In the genomic region with DNA sequence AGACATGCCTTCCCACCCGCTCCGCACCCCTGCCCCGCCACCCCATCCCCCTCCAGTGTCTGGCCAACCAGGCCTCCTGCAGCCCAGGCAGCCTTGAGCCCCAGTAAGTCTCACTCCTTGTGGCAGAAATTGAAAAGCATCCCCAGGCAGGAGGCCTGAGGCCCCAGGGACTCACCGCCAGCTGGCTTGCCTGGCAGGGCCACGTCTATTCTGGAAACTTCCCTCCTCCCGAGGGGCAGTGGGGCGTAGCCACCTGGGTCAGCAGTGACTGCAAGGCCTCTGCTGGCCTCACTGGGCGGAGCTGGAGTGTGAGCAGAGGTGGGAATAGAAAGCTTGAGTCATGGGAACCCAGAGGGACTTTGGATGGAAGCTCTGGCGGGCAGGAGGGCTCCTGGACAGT, we compare ENCODE assay signal across 24 cellular contexts. TPM values are rescaled to one million over a fixed set of nuclear protein-coding genes. Genes with fewer than 3 reads are reported as not detected.
A peak's percentile ranks its signal among the peaks of the same experiment; 100 is the strongest.
DNase-seq lines count a peak whose midpoint lies in the region; ATAC-seq and TF ChIP-seq lines count a peak whose summit lies in the region.
"Had no signal": no experiment of that assay in that cellular context is flagged by ENCODE, and none has a peak within 500 bp of the region (broad histone marks: within the 10 kb centered on the region; RNA-seq: fewer than 3 reads in every experiment).

No MANE protein-coding gene starts in this region.

- POLR2A ChIA-PET in WTC11 (lab: Charles Lee): interaction anchor here (0.5 to 0.6 kb wide), 2 partner anchors 12 to 287 kb away, joined by 3 to 6 read pairs; no protein-coding TSS in a partner anchor

- H3K4me3 Mint-ChIP-seq in WTC11 (no peak overlapping the region), nephron progenitor cell (no peak overlapping the region)
- H3K4me3 Mint-ChIP-seq: activated naive CD8-positive, alpha-beta T cell; effector memory CD8-positive, alpha-beta T cell; memory B cell had no signal

- peaks cover 12% of the 10 kb centered on the region for H3K4me1 ChIP-seq in left ventricle myocardium inferior
- peaks cover 0 to 25% of the 10 kb centered on the region in 2 donors for H3K4me1 ChIP-seq in uterus
- H3K4me1 ChIP-seq: Peyer's patch had no signal

- H3K4me1 Mint-ChIP-seq in WTC11: peaks cover 13% of the 10 kb centered on the region
- H3K4me1 Mint-ChIP-seq in nephron progenitor cell: peaks cover 84% of the 10 kb centered on the region
- H3K4me1 Mint-ChIP-seq: memory B cell had no signal

- no peaks in the 10 kb centered on the region for H3K36me3 ChIP-seq in left ventricle myocardium inferior
- no peaks in the 10 kb centered on the region for H3K36me3 ChIP-seq in uterus
- H3K36me3 ChIP-seq: esophagus muscularis mucosa, gastrocnemius medialis, Peyer's patch had no signal

- no peaks in the 10 kb centered on the region for H3K36me3 Mint-ChIP-seq in WTC11
- no peaks in the 10 kb centered on the region for H3K36me3 Mint-ChIP-seq in nephron progenitor cell (ENCODE audit: low read depth)
- H3K36me3 Mint-ChIP-seq: activated naive CD8-positive, alpha-beta T cell; memory B cell had no signal

- H3K27me3 ChIP-seq in left ventricle myocardium inferior (ENCODE audit: low read depth) (no peaks in the 10 kb centered on the region), uterus (no peaks in the 10 kb centered on the region)
- H3K27me3 ChIP-seq: esophagus muscularis mucosa, gastrocnemius medialis, Peyer's patch had no signal

- CTCF ChIA-PET in WTC11 (lab: Charles Lee): interaction anchor here (0.8 to 1.9 kb wide), 5 partner anchors 53 to 185 kb away, joined by 3 to 10 read pairs (median 4); no protein-coding TSS in a partner anchor

- TF ChIP-seq CTCF in left ventricle myocardium inferior (IDR thresholded peaks at IDR 0.05; ENCODE audit: borderline replicate concordance): no peak
- no peak for TF ChIP-seq CTCF in WTC11 (IDR thresholded peaks at IDR 0.05)
- TF ChIP-seq CTCF in nephron progenitor cell (IDR thresholded peaks at IDR 0.05): no peak
- TF ChIP-seq CTCF in uterus (IDR thresholded peaks at IDR 0.05): no peak

- TF ChIP-seq POLR2A in uterus (IDR thresholded peaks at IDR 0.05): no peak

- DNase-seq in left ventricle myocardium inferior: no peak
- DNase-seq in Right ventricle myocardium inferior (ENCODE audit: missing footprints): no peak
- no peak for DNase-seq in WTC11 (ENCODE audit: low spot score)
- peak; percentile 45 for DNase-seq in nephron progenitor cell
- DNase-seq in uterus: peak in 1 of 2 donors; percentile 39
- no peak for DNase-seq in Kasumi-1 (lab: John Stamatoyannopoulos, UW)
- DNase-seq in GM03348 (ENCODE audit: low spot score): no peak
- DNase-seq in cerebellar nuclear complex (lab: John Stamatoyannopoulos, UW): no peak
- DNase-seq: activated CD8-positive, alpha-beta memory T cell treated with anti-CD3 and anti-CD28 coated beads, Interleukin-2, amount 50 U/mL, for 4 hours; C1 segment of cervical spinal cord; effector memory CD8-positive, alpha-beta T cell; gastrocnemius medialis; islet precursor cell; NCI-H1105; NCI-H2081 treated with DMSO at 0.1 percent for 48 hours; occipital lobe; Peyer's patch; SK-N-SH; stimulated activated CD8-positive, alpha-beta memory T cell treated with anti-CD3 and anti-CD28 coated beads, Interleukin-4, amount 100 ng/mL, for 48 hours had no signal

- peak overlapping the region; percentile 68; the same call in 1 of the 2 replicates for H3K27ac Mint-ChIP-seq in WTC11
- no peak overlapping the region for H3K27ac Mint-ChIP-seq in nephron progenitor cell
- H3K27ac Mint-ChIP-seq: activated naive CD8-positive, alpha-beta T cell; activated T-helper 2 cell treated with anti-CD3 and anti-CD28 coated beads, Interferon-gamma antibody, Interleukin-2, Interleukin-4, amounts not matched to agents 10 μg/mL and 5 μg/mL and 100 μg/mL, durations not matched to agents 14 hours and 24 hours and 36 hours; effector memory CD8-positive, alpha-beta T cell; memory B cell had no signal

- H3K9me3 Mint-ChIP-seq in WTC11 (no peaks in the 10 kb centered on the region), nephron progenitor cell (no peaks in the 10 kb centered on the region)
- H3K9me3 Mint-ChIP-seq: activated T-helper 2 cell treated with anti-CD3 and anti-CD28 coated beads, Interferon-gamma antibody, Interleukin-2, Interleukin-4, amounts not matched to agents 10 μg/mL and 5 μg/mL and 100 μg/mL, durations not matched to agents 14 hours and 24 hours and 36 hours; effector memory CD8-positive, alpha-beta T cell; memory B cell had no signal

- ATAC-seq in Right ventricle myocardium inferior (no peak), WTC11 (no peak)
- ATAC-seq: effector memory CD8-positive, alpha-beta T cell; gastrocnemius medialis had no signal

- H3K27me3 Mint-ChIP-seq in WTC11 (ENCODE audit: low read depth) (no peaks in the 10 kb centered on the region), nephron progenitor cell (ENCODE audit: low read depth, poor library complexity) (peaks cover 6% of the 10 kb centered on the region)
- H3K27me3 Mint-ChIP-seq: activated naive CD8-positive, alpha-beta T cell had no signal

- intact Hi-C loops in left ventricle myocardium inferior (cut with micrococcal nuclease): no loop called here
- intact Hi-C loops in Right ventricle myocardium inferior (cut with DNase I): no loop called here
- intact Hi-C loops in uterus (cut with DNase I; ENCODE audit: low total_unique reads): no loop called here

- H3K4me3 ChIP-seq in left ventricle myocardium inferior (no peak overlapping the region), uterus (no peak overlapping the region)
- H3K4me3 ChIP-seq: esophagus muscularis mucosa, gastrocnemius medialis, Peyer's patch had no signal

- H3K27ac ChIP-seq in left ventricle myocardium inferior (replicated peaks) (peak overlapping the region; percentile 15), uterus (peak overlapping the region; percentile 80 to 90)
- H3K27ac ChIP-seq: Peyer's patch had no signal

- no peaks in the 10 kb centered on the region for H3K9me3 ChIP-seq in left ventricle myocardium inferior (replicated peaks)
- no peaks in the 10 kb centered on the region for H3K9me3 ChIP-seq in uterus
- H3K9me3 ChIP-seq: esophagus muscularis mucosa, gastrocnemius medialis, Peyer's patch, SK-N-SH had no signal

TF ChIP-seq in WTC11, 78 proteins besides CTCF, POLR2A, EP300 and RAD21:
- no peak for TF ChIP-seq CREB1 (CRISPR knock-in tag; IDR thresholded peaks at IDR 0.05)
TF ChIP-seq in WTC11: peak in this region for 0.

RNA-seq across cellular contexts. Expression of a gene that starts 26.3 kb away (rescaled TPM):
- total RNA-seq in left ventricle myocardium inferior (7.7 TPM), Right ventricle myocardium inferior (6.7 TPM), WTC11 (2021) (4.1 to 5.0 TPM (median 4.7 TPM) in 3 replicates), uterus (10 to 100 TPM in 3 of 4 donors, 1 to 10 TPM in 1; 6.8 to 72.6 (median 36.2) TPM)
- total RNA-seq: activated T-helper 2 cell treated with anti-CD3 and anti-CD28 coated beads, Interferon-gamma antibody, Interleukin-2, Interleukin-4, amounts not matched to agents 10 μg/mL and 5 μg/mL and 100 μg/mL, durations not matched to agents 14 hours and 24 hours and 36 hours; T-helper 2 cell treated with Interferon-gamma antibody and Interleukin-4, amounts not matched to agents 100 ng/mL and 5 ng/mL, for 36 hours had no signal
